20 cellular contexts compared by ENCODE assay signal in the genomic region with DNA sequence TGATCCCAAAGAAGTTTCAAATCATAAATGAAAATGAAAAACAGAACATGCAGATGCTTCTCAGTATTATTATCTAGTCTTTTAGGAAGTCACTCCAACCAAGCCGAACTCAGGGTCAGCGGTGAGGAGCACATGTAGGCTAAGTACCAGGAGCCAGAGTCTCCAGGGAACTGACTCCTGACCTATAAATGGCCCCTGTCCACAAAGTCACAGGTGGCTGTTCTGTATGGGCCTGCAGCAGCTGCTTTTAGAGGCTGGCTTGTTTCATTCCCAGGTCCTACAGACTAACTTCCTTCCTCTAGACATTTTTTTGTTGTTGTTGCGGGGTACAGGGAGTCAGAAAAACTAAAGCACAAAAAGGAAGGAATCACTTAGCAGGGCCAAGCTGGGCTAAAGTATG. TPM values are rescaled to one million over a fixed set of nuclear protein-coding genes. Genes with fewer than 3 reads are reported as not detected.
A peak's percentile ranks its signal among the peaks of the same experiment; 100 is the strongest.
DNase-seq lines count a peak whose midpoint lies in the region; ATAC-seq, FAIRE-seq and TF ChIP-seq lines count a peak whose summit lies in the region.
"Had no signal": no experiment of that assay in that cellular context is flagged by ENCODE, and none has a peak within 500 bp of the region (broad histone marks: within the 10 kb centered on the region; RNA-seq: fewer than 3 reads in every experiment).

No MANE protein-coding gene starts in this region.

- H4K20me1 ChIP-seq in MM.1S (ENCODE audit: insufficient read depth, low read length): no peaks in the 10 kb centered on the region

- H3K27me3 ChIP-seq in MM.1S (replicated peaks; ENCODE audit: insufficient read depth, low read length) (no peaks in the 10 kb centered on the region), heart right ventricle (no peaks in the 10 kb centered on the region), skeletal muscle tissue (ENCODE audit: control insufficient read depth in 3 of 3, insufficient read depth in 3 of 3, low read length in 3 of 3) (no peaks in the 10 kb centered on the region)
- H3K27me3 ChIP-seq in naive thymus-derived CD4-positive, alpha-beta T cell (ENCODE audit: control insufficient read depth in 2 of 2, insufficient read depth in 2 of 2, low read length in 2 of 2): no peaks in the 10 kb centered on the region
- H3K27me3 ChIP-seq: esophagus muscularis mucosa, neural progenitor cell, suprapubic skin had no signal

- H3F3A ChIP-seq in MM.1S (ENCODE audit: insufficient read depth, low read length): no peaks in the 10 kb centered on the region

- DNase-seq in GM12891 (ENCODE audit: insufficient read length, low spot score) (no peak), MM.1S (no peak), heart right ventricle (no peak)
- DNase-seq in naive thymus-derived CD4-positive, alpha-beta T cell: no peak
- no peak for DNase-seq in stimulated activated CD4-positive, alpha-beta T cell treated with anti-CD3 and anti-CD28 coated beads, Interleukin-12 subunit alpha, Interleukin-12 subunit beta, amount 100 ng/mL, for 4 hours
- DNase-seq: activated CD4-positive, alpha-beta memory T cell treated with anti-CD3 and anti-CD28 coated beads for 36 hours; activated T-cell treated with anti-CD3 and anti-CD28 coated beads, Interleukin-2, amount 50 U/mL, for 1 hour; AML-193; cortex of kidney; DMS 273 treated with DMSO at 0.1 percent for 48 hours; NCI-H1417; stimulated activated CD4-positive, alpha-beta T cell treated with anti-CD3 and anti-CD28 coated beads, Interleukin-1b, Interleukin-23, amount 100 ng/mL, for 48 hours had no signal

- H2AFZ ChIP-seq in MM.1S (ENCODE audit: low read length): peak overlapping the region; percentile 20; the same call in 1 of the 2 replicates
- H2AFZ ChIP-seq: neural progenitor cell had no signal

- H3K9me3 ChIP-seq in MM.1S (replicated peaks; ENCODE audit: insufficient read depth, low read length) (no peaks in the 10 kb centered on the region), heart right ventricle (no peaks in the 10 kb centered on the region), skeletal muscle tissue (ENCODE audit: control insufficient read depth in 3 of 3, low read length in 3 of 3) (no peaks in the 10 kb centered on the region)
- no peaks in the 10 kb centered on the region for H3K9me3 ChIP-seq in naive thymus-derived CD4-positive, alpha-beta T cell (ENCODE audit: control insufficient read depth in 2 of 3, low read length in 3 of 3)
- H3K9me3 ChIP-seq: esophagus muscularis mucosa, suprapubic skin had no signal

- H3K4me3 ChIP-seq in MM.1S (ENCODE audit: low read length) (no peak overlapping the region), heart right ventricle (no peak overlapping the region), skeletal muscle tissue (ENCODE audit: low read length in 3 of 3) (no peak overlapping the region)
- H3K4me3 ChIP-seq in naive thymus-derived CD4-positive, alpha-beta T cell (ENCODE audit: low read length): no peak overlapping the region
- H3K4me3 ChIP-seq: esophagus muscularis mucosa, neural progenitor cell, suprapubic skin had no signal

- no peak for FAIRE-seq in GM12891 (lab: Jason Lieb, UNC)

- peak overlapping the region in 2 of 9 donors; percentile 34 to 65 for H3K27ac Mint-ChIP-seq in naive thymus-derived CD4-positive, alpha-beta T cell
- H3K27ac Mint-ChIP-seq: activated CD4-positive, alpha-beta memory T cell treated with anti-CD3 and anti-CD28 coated beads for 36 hours; activated naive CD4-positive, alpha-beta T cell treated with anti-CD3 and anti-CD28 coated beads, Interleukin-2, amount 50 U/mL, for 24 hours had no signal

- no peak overlapping the region for H3K4me3 Mint-ChIP-seq in naive thymus-derived CD4-positive, alpha-beta T cell
- H3K4me3 Mint-ChIP-seq: activated CD4-positive, alpha-beta memory T cell treated with anti-CD3 and anti-CD28 coated beads for 36 hours; activated naive CD4-positive, alpha-beta T cell treated with anti-CD3 and anti-CD28 coated beads, Interleukin-2, amount 50 U/mL, for 24 hours; neural progenitor cell had no signal

- TF ChIP-seq CTCF in MM.1S (IDR thresholded peaks at IDR 0.05; ENCODE audit: low read length) (no peak), heart right ventricle (IDR thresholded peaks at IDR 0.05) (no peak)

- H3K79me2 ChIP-seq in MM.1S (ENCODE audit: low read length): no peaks in the 10 kb centered on the region

- H3K9ac ChIP-seq in MM.1S (ENCODE audit: low read length) (no peak overlapping the region), skeletal muscle tissue (ENCODE audit: low read depth in 1 of 3, low read length in 3 of 3) (peak overlapping the region in 2 of 3 donors; percentile 36 to 41)
- H3K9ac ChIP-seq: KMS-11, neural progenitor cell had no signal

- no peaks in the 10 kb centered on the region for H3K9me2 ChIP-seq in MM.1S (replicated peaks; ENCODE audit: insufficient read depth, low read length)

- H3K4me1 ChIP-seq in MM.1S (ENCODE audit: low read length): peaks cover 22% of the 10 kb centered on the region
- H3K4me1 ChIP-seq in heart right ventricle: peaks cover 21 to 74% (median 62%) of the 10 kb centered on the region in 9 donors
- H3K4me1 ChIP-seq in skeletal muscle tissue (ENCODE audit: control insufficient read depth in 3 of 3, insufficient read depth in 3 of 3, low read length in 3 of 3): peaks cover 46 to 62% (median 60%) of the 10 kb centered on the region in 3 donors
- no peaks in the 10 kb centered on the region for H3K4me1 ChIP-seq in naive thymus-derived CD4-positive, alpha-beta T cell (ENCODE audit: control insufficient read depth in 2 of 2, insufficient read depth in 2 of 2, low read length in 2 of 2)
- H3K4me1 ChIP-seq: neural progenitor cell had no signal

- H3K4me2 ChIP-seq in MM.1S (ENCODE audit: low read depth, low read length): peak overlapping the region; percentile 7; the same call in 1 of the 2 replicates
- H3K4me2 ChIP-seq: KMS-11, neural progenitor cell had no signal

- no peaks in the 10 kb centered on the region for H3K36me3 Mint-ChIP-seq in naive thymus-derived CD4-positive, alpha-beta T cell
- H3K36me3 Mint-ChIP-seq: activated CD4-positive, alpha-beta memory T cell treated with anti-CD3 and anti-CD28 coated beads for 36 hours; activated naive CD4-positive, alpha-beta T cell treated with anti-CD3 and anti-CD28 coated beads, Interleukin-2, amount 50 U/mL, for 24 hours; neural progenitor cell had no signal

- H3K9me3 Mint-ChIP-seq in naive thymus-derived CD4-positive, alpha-beta T cell: no peaks in the 10 kb centered on the region
- H3K9me3 Mint-ChIP-seq: activated CD4-positive, alpha-beta memory T cell treated with anti-CD3 and anti-CD28 coated beads for 36 hours; activated naive CD4-positive, alpha-beta T cell treated with anti-CD3 and anti-CD28 coated beads, Interleukin-2, amount 50 U/mL, for 24 hours; neural progenitor cell had no signal

- POLR2A ChIA-PET in naive thymus-derived CD4-positive, alpha-beta T cell (lab: Charles Lee): interaction anchor here (1.3 kb wide), 1 partner anchor 19 kb away, joined by 5 read pairs; no protein-coding TSS in a partner anchor

- H3K27ac ChIP-seq in MM.1S (ENCODE audit: low read length): peak overlapping the region; percentile 3; the same call in 1 of the 2 replicates
- H3K27ac ChIP-seq in heart right ventricle: peak overlapping the region in 9 of 10 donors; percentile 58 to 77 (median 69)
- peak overlapping the region; percentile 20 for H3K27ac ChIP-seq in skeletal muscle tissue (ENCODE audit: low read depth, low read length)
- no peak overlapping the region for H3K27ac ChIP-seq in naive thymus-derived CD4-positive, alpha-beta T cell (ENCODE audit: low read depth, low read length)
- H3K27ac ChIP-seq: esophagus muscularis mucosa, KMS-11, neural progenitor cell, suprapubic skin had no signal

- H3K4me1 Mint-ChIP-seq in naive thymus-derived CD4-positive, alpha-beta T cell: peaks cover 0 to 32% (median 8%) of the 10 kb centered on the region in 7 donors

- ATAC-seq in heart right ventricle (peak in 7 of 8 donors; percentile 23 to 57 (median 50)), HG03139 (IDR thresholded peaks at IDR 0.05; ENCODE audit: unreplicated experiment) (no peak), HG03469 (IDR thresholded peaks at IDR 0.05; ENCODE audit: unreplicated experiment) (no peak)
- no peak for ATAC-seq in naive thymus-derived CD4-positive, alpha-beta T cell

- 26 to 48% methylated on average over 3 of the region's 3 CpGs for WGBS in heart right ventricle, 2 donors

- no peak for TF ChIP-seq POLR2A in GM12891 (IDR thresholded peaks at IDR 0.05; ENCODE audit: low read depth, low read length)

- H3K36me3 ChIP-seq in MM.1S (replicated peaks; ENCODE audit: insufficient read depth, low read length): no peaks in the 10 kb centered on the region
- no peaks in the 10 kb centered on the region for H3K36me3 ChIP-seq in heart right ventricle
- H3K36me3 ChIP-seq in skeletal muscle tissue (ENCODE audit: control insufficient read depth in 3 of 3, insufficient read depth in 3 of 3, low read length in 3 of 3): no peaks in the 10 kb centered on the region
- no peaks in the 10 kb centered on the region for H3K36me3 ChIP-seq in naive thymus-derived CD4-positive, alpha-beta T cell (ENCODE audit: control insufficient read depth in 2 of 3, insufficient read depth in 3 of 3, low read length in 3 of 3)
- H3K36me3 ChIP-seq: esophagus muscularis mucosa, neural progenitor cell, suprapubic skin had no signal

- CTCF ChIA-PET in naive thymus-derived CD4-positive, alpha-beta T cell (lab: Charles Lee): interaction anchor here (1.5 kb wide), 1 partner anchor 20 kb away, joined by 3 read pairs; no protein-coding TSS in a partner anchor

- intact Hi-C loops in heart right ventricle (cut with DNase I): loop anchor here in 1 of 10 donors (5.0 kb wide), 1 partner anchor 44 kb away; no protein-coding TSS in a partner anchor
- intact Hi-C loops in naive thymus-derived CD4-positive, alpha-beta T cell (cut with micrococcal nuclease): no loop called here

- H3K27me3 Mint-ChIP-seq in naive thymus-derived CD4-positive, alpha-beta T cell: no peaks in the 10 kb centered on the region
- H3K27me3 Mint-ChIP-seq: activated CD4-positive, alpha-beta memory T cell treated with anti-CD3 and anti-CD28 coated beads for 36 hours; activated naive CD4-positive, alpha-beta T cell treated with anti-CD3 and anti-CD28 coated beads, Interleukin-2, amount 50 U/mL, for 24 hours had no signal

TF ChIP-seq in GM12891, 5 proteins besides CTCF, POLR2A, EP300 and RAD21:
- 0 out of 2 replicates have a peak, but pooled peaks have one; percentile 16 for TF ChIP-seq SPI1 (IDR thresholded peaks at IDR 0.05; ENCODE audit: low read depth, low read length)
- TF ChIP-seq POU2F2 (IDR thresholded peaks at IDR 0.05; ENCODE audit: low read depth, low read length): no peak

RNA-seq across cellular contexts. Expression of a gene that starts 54.6 kb away (rescaled TPM):
- polyA plus RNA-seq in GM12891 (2012; ENCODE audit: low read depth, missing spikeins): 6.0 TPM
- total RNA-seq in heart right ventricle: 10 to 100 TPM; 20.8 to 62.6 (median 38.5) TPM
- 10 to 100 TPM; 33.0 to 44.6 TPM for polyA plus RNA-seq in heart right ventricle
- total RNA-seq in skeletal muscle tissue: 2.6 TPM
- 1 to 10 TPM in 3 of 5 experiments, under 1 TPM in 1, not detected in 1; 0.46 to 9.3 (median 4.2) TPM for total RNA-seq in naive thymus-derived CD4-positive, alpha-beta T cell
- polyA plus RNA-seq in naive thymus-derived CD4-positive, alpha-beta T cell: not detected

Comparison
In these comparisons a context has a peak if more than half of its experiments do, and no peak if none do; other contexts are left out.
1. ATAC-seq: peak in heart right ventricle (7 of 8); none in HG03139 (single experiment), naive thymus-derived CD4-positive, alpha-beta T cell (single experiment) and HG03469 (single experiment).